ENCODE assay signal across 8 cellular contexts in genomic region chr16:30091474-30092372, GRCh38. TPM values are rescaled to one million over a fixed set of nuclear protein-coding genes. Genes with fewer than 3 reads are reported as not detected.
DNase-seq lines count a peak whose midpoint lies in the region; ATAC-seq and TF ChIP-seq lines count a peak whose summit lies in the region.

A gene with protein sequence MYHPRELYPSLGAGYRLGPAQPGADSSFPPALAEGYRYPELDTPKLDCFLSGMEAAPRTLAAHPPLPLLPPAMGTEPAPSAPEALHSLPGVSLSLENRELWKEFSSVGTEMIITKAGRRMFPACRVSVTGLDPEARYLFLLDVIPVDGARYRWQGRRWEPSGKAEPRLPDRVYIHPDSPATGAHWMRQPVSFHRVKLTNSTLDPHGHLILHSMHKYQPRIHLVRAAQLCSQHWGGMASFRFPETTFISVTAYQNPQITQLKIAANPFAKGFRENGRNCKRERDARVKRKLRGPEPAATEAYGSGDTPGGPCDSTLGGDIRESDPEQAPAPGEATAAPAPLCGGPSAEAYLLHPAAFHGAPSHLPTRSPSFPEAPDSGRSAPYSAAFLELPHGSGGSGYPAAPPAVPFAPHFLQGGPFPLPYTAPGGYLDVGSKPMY (minus strand): TSS chr16:30091924. CDS start chr16:30091193, 731 bp downstream.

- peak; percentile 73 for TF ChIP-seq CTCF in CD8-positive, alpha-beta T cell (IDR thresholded peaks at IDR 0.05)
- peak; percentile 96 for TF ChIP-seq CTCF in lung (IDR thresholded peaks at IDR 0.05; ENCODE audit: control extremely low read depth, extremely low read depth)

- H3K9ac ChIP-seq in duodenal mucosa (ENCODE audit: low read depth in 1 of 2, low read length in 2 of 2), result peak within 1 kb of the TSS; percentile 73 to 92

- no peaks in the 10 kb centered on the region for H3K27me3 ChIP-seq in CD8-positive, alpha-beta T cell (ENCODE audit: insufficient read depth, low read length)
- H3K27me3 ChIP-seq in duodenal mucosa (ENCODE audit: control insufficient read depth in 1 of 2, insufficient read depth in 2 of 2, low read length in 2 of 2), result no peaks in the 10 kb centered on the region
- H3K27me3 ChIP-seq in lung (ENCODE audit: control insufficient read depth, insufficient read depth), result no peaks in the 10 kb centered on the region

- H3K9me3 Mint-ChIP-seq in CD8-positive, alpha-beta T cell, result peaks cover 3% of the 10 kb centered on the region
- H3K9me3 Mint-ChIP-seq in activated CD4-positive, alpha-beta memory T cell treated with anti-CD3 and anti-CD28 coated beads, Interleukin-2, amount 10 ng/mL, durations not matched to agents 7 days and 5 days, result peaks cover under 1% of the 10 kb centered on the region

- H3K4me3 ChIP-seq in CD8-positive, alpha-beta T cell (ENCODE audit: low read depth, low read length), result peak within 1 kb of the TSS; percentile 59
- peak within 1 kb of the TSS; percentile 75 to 85 for H3K4me3 ChIP-seq in duodenal mucosa (ENCODE audit: low read depth in 1 of 2, low read length in 2 of 2)
- H3K4me3 ChIP-seq in lung, result peak within 1 kb of the TSS; percentile 20

- peaks cover 22% of the 10 kb centered on the region for H3K36me3 Mint-ChIP-seq in CD8-positive, alpha-beta T cell
- H3K36me3 Mint-ChIP-seq in activated CD4-positive, alpha-beta memory T cell treated with anti-CD3 and anti-CD28 coated beads, Interleukin-2, amount 10 ng/mL, durations not matched to agents 7 days and 5 days (ENCODE audit: low read depth), result peaks cover 42% of the 10 kb centered on the region

- H3K27ac Mint-ChIP-seq in CD8-positive, alpha-beta T cell, result peak within 1 kb of the TSS; percentile 91
- peak within 1 kb of the TSS; percentile 96 for H3K27ac Mint-ChIP-seq in activated CD4-positive, alpha-beta memory T cell treated with anti-CD3 and anti-CD28 coated beads, Interleukin-2, amount 10 ng/mL, durations not matched to agents 7 days and 5 days

- 0 to 1% methylated on average over 72 to 76 of the region's 76 CpGs for WGBS in lung, 2 donors

- H3K9me3 ChIP-seq in CD8-positive, alpha-beta T cell (ENCODE audit: low read length), result peaks cover 3% of the 10 kb centered on the region
- peaks cover under 1 to 3% of the 10 kb centered on the region in 2 donors for H3K9me3 ChIP-seq in duodenal mucosa (ENCODE audit: control insufficient read depth in 1 of 2, low read length in 2 of 2)
- H3K9me3 ChIP-seq in lung (ENCODE audit: control insufficient read depth in 2 of 2, insufficient read depth in 1 of 2, low read length in 1 of 2), result peaks cover 0 to 2% of the 10 kb centered on the region in 2 donors

- peak; percentile 82 for ATAC-seq in CD8-positive, alpha-beta T cell
- ATAC-seq in GM19438 (IDR thresholded peaks at IDR 0.05; ENCODE audit: low read depth, unreplicated experiment), result peak; percentile 65
- peak; percentile 62 for ATAC-seq in HG03571 (IDR thresholded peaks at IDR 0.05; ENCODE audit: unreplicated experiment)
- ATAC-seq in lung (ENCODE audit: insufficient read depth, low FRiP score), result peak; percentile 91

- H3K4me1 Mint-ChIP-seq in CD8-positive, alpha-beta T cell (ENCODE audit: low read depth), result peaks cover 48% of the 10 kb centered on the region
- H3K4me1 Mint-ChIP-seq in activated CD4-positive, alpha-beta memory T cell treated with anti-CD3 and anti-CD28 coated beads, Interleukin-2, amount 10 ng/mL, durations not matched to agents 7 days and 5 days, result peaks cover 63% of the 10 kb centered on the region

- H3K27ac ChIP-seq in CD8-positive, alpha-beta T cell (ENCODE audit: low read depth, low read length), result peak within 1 kb of the TSS; percentile 58
- H3K27ac ChIP-seq in duodenal mucosa (ENCODE audit: low read depth, low read length), result peak within 1 kb of the TSS; percentile 62
- H3K27ac ChIP-seq in lung (ENCODE audit: low read depth in 1 of 2, low read length in 1 of 2), result peak within 1 kb of the TSS; percentile 89 to 90

- intact Hi-C loops in CD8-positive, alpha-beta T cell (cut with DNase I, micrococcal nuclease), result loop anchor here (1.0 to 10.0 kb wide), 11 partner anchors 15 to 603 kb away; partner anchors contain the start of genes TBC1D10B (in 2 of the 2), ZNF771 (in 2 of the 2), ALDOA (in 1 of the 2) and FBRS (in 1 of the 2)

- CTCF ChIA-PET in CD8-positive, alpha-beta T cell (lab: Charles Lee), result interaction anchor here (0.5 to 4.8 kb wide), 32 partner anchors 11 to 537 kb away, joined by 3 to 34 read pairs (median 5); partner anchors contain the start of genes ALDOA, CORO1A, GDPD3 and PPP4C
- CTCF ChIA-PET in activated CD4-positive, alpha-beta memory T cell treated with anti-CD3 and anti-CD28 coated beads, Interleukin-2, amount 10 ng/mL, durations not matched to agents 7 days and 5 days (lab: Charles Lee), result interaction anchor here (0.5 to 4.8 kb wide), 40 partner anchors 9 to 1882 kb away, joined by 3 to 58 read pairs (median 4); partner anchors contain the start of genes ALDOA, CORO1A, DCTPP1 and PPP4C

- peak; percentile 86 to 97 (median 91) for DNase-seq in CD8-positive, alpha-beta T cell
- peak; percentile 55 for DNase-seq in NCI-H748 treated with DMSO at 0.1 percent for 48 hours (lab: John Stamatoyannopoulos, UW)
- peak; percentile 95 for DNase-seq in activated CD4-positive, alpha-beta memory T cell treated with anti-CD3 and anti-CD28 coated beads, Interleukin-2, amount 10 ng/mL, durations not matched to agents 7 days and 5 days
- peak; percentile 94 for DNase-seq in lung (ENCODE audit: low spot score)
- DNase-seq in stimulated activated CD4-positive, alpha-beta T cell treated with anti-CD3 and anti-CD28 coated beads, TNF-alpha, amount 100 ng/mL, for 24 hours (ENCODE audit: low read depth in 3 of 3), result peak; percentile 86 to 93 (median 90)

- peaks cover 55% of the 10 kb centered on the region for H3K4me1 ChIP-seq in CD8-positive, alpha-beta T cell (ENCODE audit: insufficient read depth, low read length)
- H3K4me1 ChIP-seq in duodenal mucosa (ENCODE audit: control insufficient read depth in 1 of 2, insufficient read depth in 2 of 2, low read length in 2 of 2), result peaks cover 33 to 40% of the 10 kb centered on the region in 2 donors
- H3K4me1 ChIP-seq in lung (ENCODE audit: control insufficient read depth in 2 of 2, insufficient read depth in 2 of 2, low read length in 2 of 2), result peaks cover 4 to 14% of the 10 kb centered on the region in 2 donors

- POLR2A ChIA-PET in CD8-positive, alpha-beta T cell (lab: Charles Lee), result interaction anchor here (0.8 to 7.9 kb wide), 16 partner anchors 9 to 559 kb away, joined by 3 to 130 read pairs (median 4); partner anchors contain the start of genes ALDOA, CORO1A, MAPK3 and PPP4C
- POLR2A ChIA-PET in activated CD4-positive, alpha-beta memory T cell treated with anti-CD3 and anti-CD28 coated beads, Interleukin-2, amount 10 ng/mL, durations not matched to agents 7 days and 5 days (lab: Charles Lee), result interaction anchor here (0.7 to 6.6 kb wide), 21 partner anchors 9 to 335 kb away, joined by 3 to 107 read pairs (median 4); partner anchors contain the start of genes ALDOA, CORO1A, KCTD13 and PPP4C

- H3K4me3 Mint-ChIP-seq in CD8-positive, alpha-beta T cell, result peak within 1 kb of the TSS; percentile 87
- H3K4me3 Mint-ChIP-seq in activated CD4-positive, alpha-beta memory T cell treated with anti-CD3 and anti-CD28 coated beads, Interleukin-2, amount 10 ng/mL, durations not matched to agents 7 days and 5 days, result peak within 1 kb of the TSS; percentile 88

- peaks cover 10% of the 10 kb centered on the region for H3K36me3 ChIP-seq in CD8-positive, alpha-beta T cell (ENCODE audit: insufficient read depth, low read length)
- H3K36me3 ChIP-seq in duodenal mucosa (ENCODE audit: control insufficient read depth in 1 of 2, insufficient read depth in 2 of 2, low read length in 2 of 2), result peaks cover 12 to 13% of the 10 kb centered on the region in 2 donors
- peaks cover 0 to 9% of the 10 kb centered on the region in 2 donors for H3K36me3 ChIP-seq in lung (ENCODE audit: control insufficient read depth in 2 of 2, insufficient read depth in 2 of 2, low read length in 2 of 2)

- no peaks in the 10 kb centered on the region for H3K27me3 Mint-ChIP-seq in CD8-positive, alpha-beta T cell (ENCODE audit: low read depth)
- no peaks in the 10 kb centered on the region for H3K27me3 Mint-ChIP-seq in activated CD4-positive, alpha-beta memory T cell treated with anti-CD3 and anti-CD28 coated beads, Interleukin-2, amount 10 ng/mL, durations not matched to agents 7 days and 5 days

RNA-seq across cellular contexts. Expression of the gene that starts here (rescaled TPM):
- under 1 TPM; 0.16 to 0.22 TPM for total RNA-seq in CD8-positive, alpha-beta T cell
- total RNA-seq in activated CD4-positive, alpha-beta memory T cell treated with anti-CD3 and anti-CD28 coated beads, Interleukin-2, amount 10 ng/mL, durations not matched to agents 7 days and 5 days, result 1 to 10 TPM; 1.9 to 2.5 TPM
- 1 to 10 TPM in 1 of 2 donors, under 1 TPM in 1; 0.60 to 1.7 TPM for total RNA-seq in lung
- 1 to 10 TPM; 1.1 to 1.6 TPM for polyA plus RNA-seq in lung

Comparison
In these comparisons a context has a peak if more than half of its experiments do, and no peak if none do; other contexts are left out.
1. Peak in every context shown above with its lines: DNase-seq, ATAC-seq, H3K4me3 ChIP-seq and H3K27ac ChIP-seq.
2. Peak in DNase-seq, ATAC-seq, H3K4me3 ChIP-seq and H3K27ac ChIP-seq in CD8-positive, alpha-beta T cell; RNA of the gene not detected or under 1 TPM.
3. H3K4me3 ChIP-seq: peak in every context shown above with its lines; median percentile 80 in duodenal mucosa; 59 in CD8-positive, alpha-beta T cell; 20 in lung.